Comparison of ENCODE assay signal across 16 cellular contexts in genomic region chr2:86466306-86466705, GRCh38.
"Had no signal": no experiment of that assay in that cellular context is flagged by ENCODE, and none has a peak within 500 bp of the region (broad histone marks: within the 10 kb centered on the region; RNA-seq: fewer than 3 reads in every experiment).

No MANE protein-coding gene starts in this region.

- H3K27me3 Mint-ChIP-seq: activated CD8-positive, alpha-beta T cell treated with anti-CD3 and anti-CD28 coated beads for 36 hours; dendritic cell treated with granulocyte-macrophage colony-stimulating factor and Interleukin-4, amounts not matched to agents 40 ng/mL and 50 ng/mL, for 4 days; memory B cell; natural killer cell treated with Interleukin-12 subunit alpha and Interleukin-12 subunit beta and Interleukin-15 and Interleukin-18, amount 100 ng/mL, for 72 hours had no signal

- H3K4me3 Mint-ChIP-seq: activated CD8-positive, alpha-beta T cell treated with anti-CD3 and anti-CD28 coated beads for 36 hours; activated T-helper 1 cell treated with anti-CD3 and anti-CD28 coated beads, Interleukin-12 subunit alpha, Interleukin-12 subunit beta, Interleukin-2, Interleukin-4 antibody, amounts not matched to agents 30 ng/mL and 10 ng/mL and 1 ng/mL, durations not matched to agents 14 hours and 24 hours and 36 hours; dendritic cell treated with granulocyte-macrophage colony-stimulating factor and Interleukin-4, amounts not matched to agents 40 ng/mL and 50 ng/mL, for 4 days; memory B cell; natural killer cell treated with Interleukin-12 subunit alpha and Interleukin-12 subunit beta and Interleukin-15 and Interleukin-18, amount 100 ng/mL, for 72 hours had no signal

- H3K9me3 ChIP-seq: mucosa of descending colon, SJCRH30, thoracic aorta had no signal

- H3K9me3 Mint-ChIP-seq: activated CD8-positive, alpha-beta T cell treated with anti-CD3 and anti-CD28 coated beads for 36 hours; dendritic cell treated with granulocyte-macrophage colony-stimulating factor and Interleukin-4, amounts not matched to agents 40 ng/mL and 50 ng/mL, for 4 days; memory B cell had no signal

- H3K4me1 ChIP-seq: SJCRH30 had no signal

- H3K27ac Mint-ChIP-seq: activated CD8-positive, alpha-beta T cell treated with anti-CD3 and anti-CD28 coated beads for 36 hours; activated T-helper 1 cell treated with anti-CD3 and anti-CD28 coated beads, Interleukin-12 subunit alpha, Interleukin-12 subunit beta, Interleukin-2, Interleukin-4 antibody, amounts not matched to agents 30 ng/mL and 10 ng/mL and 1 ng/mL, durations not matched to agents 14 hours and 24 hours and 36 hours; dendritic cell treated with granulocyte-macrophage colony-stimulating factor and Interleukin-4, amounts not matched to agents 40 ng/mL and 50 ng/mL, for 4 days; memory B cell had no signal

- H3K4me3 ChIP-seq: mucosa of descending colon, SJCRH30, thoracic aorta had no signal

- H3K27ac ChIP-seq: brain microvascular endothelial cell, SJCRH30, thoracic aorta had no signal

- DNase-seq: activated CD8-positive, alpha-beta T cell treated with anti-CD3 and anti-CD28 coated beads for 36 hours; brain microvascular endothelial cell; cerebellar nuclear complex; effector memory CD4-positive, alpha-beta T cell; foreskin melanocyte; left ventricle myocardium superior; mucosa of descending colon; posterior cingulate gyrus; SJCRH30; stimulated activated CD4-positive, alpha-beta T cell treated with anti-CD3 and anti-CD28 coated beads, Interleukin-1b, Interleukin-23, amount 100 ng/mL, for 48 hours had no signal

- H3K27me3 ChIP-seq: brain microvascular endothelial cell, SJCRH30 had no signal

- ATAC-seq: activated CD4-positive, CD25-positive, alpha-beta regulatory T cell treated with anti-CD3 and anti-CD28 coated beads, Interleukin-2, amount 50 U/mL, for 24 hours; activated CD8-positive, alpha-beta T cell treated with anti-CD3 and anti-CD28 coated beads for 36 hours; left ventricle myocardium superior; mucosa of descending colon; natural killer cell treated with Interleukin-12 subunit alpha and Interleukin-12 subunit beta and Interleukin-15 and Interleukin-18, amount 100 ng/mL, for 72 hours had no signal
